19 cellular contexts compared by ENCODE assay signal in the genomic region with DNA sequence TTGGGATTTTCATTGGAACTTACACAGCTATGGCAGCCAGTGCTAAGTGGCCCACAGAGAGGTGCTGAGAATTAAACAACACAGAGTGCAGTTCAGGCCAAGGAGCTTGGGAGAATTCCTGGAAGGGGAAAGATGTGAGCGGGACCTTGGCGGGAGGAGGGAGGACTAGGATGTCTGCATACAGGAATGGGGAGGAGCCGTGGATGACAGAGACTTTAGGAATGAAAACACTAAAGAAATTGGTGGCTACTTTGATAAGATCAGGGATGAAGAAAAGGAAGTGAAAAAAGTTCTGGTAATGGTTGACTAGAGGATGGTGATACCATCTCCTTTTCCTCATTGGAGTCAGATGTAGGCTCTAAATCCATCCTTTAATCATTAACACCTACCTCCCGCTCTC.
DNase-seq lines count a peak whose midpoint lies in the region; ATAC-seq and TF ChIP-seq lines count a peak whose summit lies in the region.
"Had no signal": no experiment of that assay in that cellular context is flagged by ENCODE, and none has a peak within 500 bp of the region (broad histone marks: within the 10 kb centered on the region; RNA-seq: fewer than 3 reads in every experiment).

No MANE protein-coding gene starts in this region.

- no peak overlapping the region for H3K4ac ChIP-seq in trophoblast cell (ENCODE audit: low read depth, low read length)

- H3K9ac ChIP-seq in trophoblast cell (ENCODE audit: low read length) = no peak overlapping the region

- no peak overlapping the region for H3K14ac ChIP-seq in trophoblast cell (ENCODE audit: low read length)

- peak overlapping the region; percentile 54 for H3K27ac ChIP-seq in trophoblast cell (ENCODE audit: low read depth, low read length)
- H3K27ac ChIP-seq: heart right ventricle, PC-9, stomach, uterus had no signal

- no peak overlapping the region for H2BK5ac ChIP-seq in trophoblast cell (ENCODE audit: low read depth, low read length, poor library complexity)

- no peaks in the 10 kb centered on the region for H3K27me3 ChIP-seq in trophoblast cell (ENCODE audit: insufficient read depth, low read length)
- no peaks in the 10 kb centered on the region for H3K27me3 ChIP-seq in MG63
- H3K27me3 ChIP-seq: heart right ventricle, stomach, uterus had no signal

- peaks cover 2% of the 10 kb centered on the region for H3K79me2 ChIP-seq in trophoblast cell (ENCODE audit: control insufficient read depth, insufficient read depth, low read length, poor library complexity)

- no peak overlapping the region for H4K8ac ChIP-seq in trophoblast cell (ENCODE audit: low read depth, low read length)

- peaks cover 13% of the 10 kb centered on the region in 2 experiments for H3K4me1 ChIP-seq in trophoblast cell (ENCODE audit: control insufficient read depth in 1 of 2, insufficient read depth in 2 of 2, low read length in 2 of 2)

- H3K79me1 ChIP-seq in trophoblast cell (ENCODE audit: low read length) = peaks cover 8% of the 10 kb centered on the region

- H4K91ac ChIP-seq in trophoblast cell (ENCODE audit: low read depth, low read length) = no peak overlapping the region

- 100% methylated on average over 1 of the region's 4 CpGs for WGBS in trophoblast cell (ENCODE audit: extremely low coverage, insufficient coverage, insufficient read length)

- H3K4me2 ChIP-seq in trophoblast cell (ENCODE audit: low read length) = no peak overlapping the region
- H3K4me2 ChIP-seq: PC-9 had no signal

- H3K4me3 ChIP-seq in fibroblast of the aortic adventitia (ENCODE audit: low read depth, low read length) (no peak overlapping the region), trophoblast cell (ENCODE audit: low read depth, low read length) (no peak overlapping the region), MG63 (no peak overlapping the region)
- H3K4me3 ChIP-seq: heart right ventricle, PC-9, stomach, uterus had no signal

- DNase-seq in Caki2 (ENCODE audit: low read depth) (peak; percentile 90), RPMI7951 (ENCODE audit: low read depth) (peak; percentile 58), fibroblast of the aortic adventitia (ENCODE audit: low read depth) (peak; percentile 76), trophoblast cell (peak; percentile 32 to 75), MG63 (no peak), GM10248 (ENCODE audit: extremely low spot score) (no peak), NCI-H2107 treated with DMSO at 0.1 percent for 48 hours (lab: John Stamatoyannopoulos, UW; ENCODE audit: unreplicated experiment) (no peak)
- DNase-seq: amniotic stem cell, GOT3, heart right ventricle, MM.1S, NCI-H2029, NCI-H526, PC-9, stomach, SW 1271, uterus had no signal

- no peaks in the 10 kb centered on the region for H3K9me3 ChIP-seq in trophoblast cell (ENCODE audit: insufficient read depth, low read depth, low read length)
- no peaks in the 10 kb centered on the region for H3K9me3 ChIP-seq in MG63
- H3K9me3 ChIP-seq: heart right ventricle, stomach, uterus had no signal

- H2AFZ ChIP-seq in trophoblast cell (ENCODE audit: insufficient read depth, low read length, poor library complexity) = no peak overlapping the region
- H2AFZ ChIP-seq: PC-9 had no signal

- no peak overlapping the region for H3K23ac ChIP-seq in trophoblast cell (ENCODE audit: low read length)

- POLR2A ChIA-PET in GM10248 (lab: Yijun Ruan, JAX) = no interaction called here

- no peak overlapping the region for H2BK120ac ChIP-seq in trophoblast cell (ENCODE audit: insufficient read depth, low read length, poor library complexity)

- in situ Hi-C loops in Caki2 (cut with HindIII; ENCODE audit: low pct_unique_long_range_greater_than_20kb, low sequenced_read_pairs) = no loop called here

- peak overlapping the region; percentile 19 for H2BK12ac ChIP-seq in trophoblast cell (ENCODE audit: low read length)

- no peak overlapping the region for H3K18ac ChIP-seq in trophoblast cell (ENCODE audit: low read length)

- H3K36me3 ChIP-seq in trophoblast cell (ENCODE audit: control insufficient read depth in 1 of 2, insufficient read depth in 2 of 2, low read length in 2 of 2) (no peaks in the 10 kb centered on the region), MG63 (no peaks in the 10 kb centered on the region)
- H3K36me3 ChIP-seq: heart right ventricle, stomach, uterus had no signal

- ATAC-seq in GM19035 (IDR thresholded peaks at IDR 0.05; ENCODE audit: unreplicated experiment) = no peak
- ATAC-seq: heart right ventricle, left lobe of liver had no signal

- CTCF ChIA-PET in GM10248 (lab: Yijun Ruan, JAX) = no interaction called here

- no peak overlapping the region for H4K12ac ChIP-seq in trophoblast cell (ENCODE audit: low read depth, low read length)

- no peak overlapping the region for H2AK5ac ChIP-seq in trophoblast cell (ENCODE audit: low read length)

- TF ChIP-seq CTCF in fibroblast of the aortic adventitia (IDR thresholded peaks at IDR 0.05; ENCODE audit: insufficient read depth, low read length) = no peak
- TF ChIP-seq CTCF in GM10248 (IDR thresholded peaks at IDR 0.05; ENCODE audit: control extremely low read depth, extremely low read depth, low read depth, missing control alignments) = no peak

Comparison
In these comparisons a context has a peak if more than half of its experiments do, and no peak if none do; other contexts are left out.
1. DNase-seq: peak in Caki2 (single experiment), RPMI7951 (single experiment), fibroblast of the aortic adventitia (single experiment) and trophoblast cell (2 of 2); none in MG63 (single experiment), GM10248 (single experiment) and NCI-H2107 treated with DMSO at 0.1 percent for 48 hours (single experiment).